In genomic region chr5:77777281-77777892, GRCh38 we compare ENCODE assay signal across 12 cellular contexts. TPM values are rescaled to one million over a fixed set of nuclear protein-coding genes. Genes with fewer than 3 reads are reported as not detected.
DNase-seq lines count a peak whose midpoint lies in the region; ATAC-seq, FAIRE-seq and TF ChIP-seq lines count a peak whose summit lies in the region.
"Had no signal": no experiment of that assay in that cellular context is flagged by ENCODE, and none has a peak within 500 bp of the region (broad histone marks: within the 10 kb centered on the region; RNA-seq: fewer than 3 reads in every experiment).

No MANE protein-coding gene starts in this region.

- no peaks in the 10 kb centered on the region for H3K27me3 ChIP-seq in GM23248 (replicated peaks; ENCODE audit: insufficient read depth)
- H3K27me3 ChIP-seq in keratinocyte (ENCODE audit: control insufficient read depth, extremely low read depth, insufficient read depth, low read length): no peaks in the 10 kb centered on the region
- H3K27me3 ChIP-seq in testis: no peaks in the 10 kb centered on the region
- H3K27me3 ChIP-seq: BE2C had no signal

- H2AFZ ChIP-seq in GM23248 (no peak overlapping the region), keratinocyte (ENCODE audit: control insufficient read depth, low read length) (no peak overlapping the region)

- H3K27ac ChIP-seq in A549 (no peak overlapping the region), GM23248 (no peak overlapping the region), keratinocyte (ENCODE audit: control insufficient read depth, insufficient read depth, low read length) (no peak overlapping the region), testis (no peak overlapping the region)

- no peak overlapping the region for H3K9ac ChIP-seq in GM23248
- no peak overlapping the region for H3K9ac ChIP-seq in keratinocyte (ENCODE audit: control insufficient read depth, extremely low read depth, insufficient read depth, low read length)

- H3K9me2 ChIP-seq in GM23248 (ENCODE audit: insufficient read depth): no peaks in the 10 kb centered on the region

- H3K27ac Mint-ChIP-seq in activated CD4-positive, alpha-beta memory T cell treated with anti-CD3 and anti-CD28 coated beads for 36 hours: no peak overlapping the region

- peaks cover 5% of the 10 kb centered on the region; the same call in 1 of the 2 replicates for H3F3A ChIP-seq in GM23248 (ENCODE audit: insufficient read depth)

- H3K36me3 ChIP-seq in GM23248 (ENCODE audit: low read depth): no peaks in the 10 kb centered on the region; the same call in 1 of the 2 replicates
- peaks cover 0 to 3% of the 10 kb centered on the region in 2 experiments for H3K36me3 ChIP-seq in keratinocyte (ENCODE audit: control insufficient read depth in 2 of 2, extremely low read depth in 1 of 2, insufficient read depth in 2 of 2, low read length in 2 of 2)
- H3K36me3 ChIP-seq in testis (ENCODE audit: low read depth, missing control alignments): no peaks in the 10 kb centered on the region

- peaks cover 32% of the 10 kb centered on the region for H3K4me1 Mint-ChIP-seq in activated CD4-positive, alpha-beta memory T cell treated with anti-CD3 and anti-CD28 coated beads for 36 hours (ENCODE audit: low read depth)

- no peak for FAIRE-seq in A549 (lab: Jason Lieb, UNC)
- FAIRE-seq in keratinocyte (lab: Jason Lieb, UNC): no peak

- H3K9me1 ChIP-seq in keratinocyte (ENCODE audit: control insufficient read depth, extremely low read depth, insufficient read depth, low read length): no peaks in the 10 kb centered on the region

- in situ Hi-C loops in GM23248 (cut with MboI): no loop called here

- TF ChIP-seq EP300 in A549 (IDR thresholded peaks at IDR 0.05): no peak

- H3K4me3 ChIP-seq in A549: no peak overlapping the region
- H3K4me3 ChIP-seq in GM23248: no peak overlapping the region
- H3K4me3 ChIP-seq in keratinocyte (ENCODE audit: control insufficient read depth in 2 of 3, extremely low read depth in 1 of 3, insufficient read depth in 2 of 3, low read depth in 1 of 3, low read length in 3 of 3): no peak overlapping the region
- no peak overlapping the region for H3K4me3 ChIP-seq in testis

- WGBS in A549 (ENCODE audit: missing lambda C conversion rate): 62% methylated on average over 11 of the region's 11 CpGs
- WGBS in GM23248 (ENCODE audit: low coverage in 1 of 2, low lambda C conversion rate in 2 of 2, missing lambda C conversion rate in 2 of 2), 2 experiments: 83 to 84% methylated on average over 10 to 11 of the region's 11 CpGs
- WGBS in testis, 2 donors: 70 to 85% methylated on average over 10 to 11 of the region's 11 CpGs

- H3K4me3 Mint-ChIP-seq in activated CD4-positive, alpha-beta memory T cell treated with anti-CD3 and anti-CD28 coated beads for 36 hours: no peak overlapping the region

- intact Hi-C loops in activated CD4-positive, alpha-beta memory T cell treated with anti-CD3 and anti-CD28 coated beads for 36 hours (cut with micrococcal nuclease): loop anchor here (2.0 to 5.0 kb wide), 6 partner anchors 59 to 1205 kb away; partner anchors contain the start of gene SCAMP1
- intact Hi-C loops in testis (cut with DNase I; ENCODE audit: low total_unique reads): no loop called here

- peak in 1 of 2 experiments; percentile 39 for DNase-seq in A549 (ENCODE audit: low read depth in 1 of 2, low spot score in 1 of 2)
- peak; percentile 6 for DNase-seq in GM23248
- DNase-seq in activated CD4-positive, alpha-beta memory T cell treated with anti-CD3 and anti-CD28 coated beads for 36 hours: peak; percentile 25
- peak; percentile 21 for DNase-seq in keratinocyte (ENCODE audit: low read depth, low spot score)
- no peak for DNase-seq in testis
- DNase-seq in RPMI8226: no peak
- DNase-seq: BE2C; cerebellar nuclear complex; GDM1; stimulated activated CD4-positive, alpha-beta T cell treated with anti-CD3 and anti-CD28 coated beads, Interleukin-4, amount 100 ng/mL, for 24 hours had no signal

- H3K79me2 ChIP-seq in GM23248 (ENCODE audit: insufficient read depth): peaks cover 33% of the 10 kb centered on the region
- H3K79me2 ChIP-seq in keratinocyte (ENCODE audit: control insufficient read depth, insufficient read depth, low read length): peaks cover 37% of the 10 kb centered on the region

- H4K20me1 ChIP-seq in GM23248 (ENCODE audit: insufficient read depth): peaks cover 11% of the 10 kb centered on the region; the same call in 1 of the 2 replicates
- H4K20me1 ChIP-seq in keratinocyte (ENCODE audit: control insufficient read depth, extremely low read depth, insufficient read depth, low read length): peaks cover 4% of the 10 kb centered on the region

- POLR2A ChIA-PET in A549 (lab: Yijun Ruan, JAX): no interaction called here
- POLR2A ChIA-PET in activated CD4-positive, alpha-beta memory T cell treated with anti-CD3 and anti-CD28 coated beads for 36 hours (lab: Charles Lee): no interaction called here

- TF ChIP-seq POLR2A in A549 (IDR thresholded peaks at IDR 0.05; ENCODE audit: low read length) (no peak), testis (IDR thresholded peaks at IDR 0.05) (no peak)

- peaks cover 6% of the 10 kb centered on the region for H3K36me3 Mint-ChIP-seq in activated CD4-positive, alpha-beta memory T cell treated with anti-CD3 and anti-CD28 coated beads for 36 hours

- ATAC-seq in A549 (no peak), GM18517 (IDR thresholded peaks at IDR 0.05; ENCODE audit: unreplicated experiment) (no peak), HG03469 (IDR thresholded peaks at IDR 0.05; ENCODE audit: unreplicated experiment) (no peak)

- TF ChIP-seq CTCF in A549 (IDR thresholded peaks at IDR 0.05) (no peak), keratinocyte (optimal IDR thresholded peaks at IDR 0.05 in 1 of 3, IDR thresholded peaks at IDR 0.05 in 1 of 3, conservative IDR thresholded peaks at IDR 0.05 in 1 of 3; ENCODE audit: extremely low read depth in 1 of 3, insufficient read depth in 2 of 3, low read length in 3 of 3) (no peak), testis (IDR thresholded peaks at IDR 0.05) (no peak)

- CTCF ChIA-PET in A549 (lab: Yijun Ruan, JAX): interaction anchor here (0.6 to 1.2 kb wide), 4 partner anchors 10 to 378 kb away, joined by 3 to 4 read pairs (median 3); no protein-coding TSS in a partner anchor
- CTCF ChIA-PET in activated CD4-positive, alpha-beta memory T cell treated with anti-CD3 and anti-CD28 coated beads for 36 hours (lab: Charles Lee): no interaction called here

- no peak for TF ChIP-seq RAD21 in A549 (conservative IDR thresholded peaks at IDR 0.05 in 1 of 2, IDR thresholded peaks at IDR 0.05 in 1 of 2)

- H3K9me3 Mint-ChIP-seq in activated CD4-positive, alpha-beta memory T cell treated with anti-CD3 and anti-CD28 coated beads for 36 hours: no peaks in the 10 kb centered on the region

- H3K4me2 ChIP-seq in A549 (peak overlapping the region; percentile 93), GM23248 (ENCODE audit: unreplicated experiment) (no peak overlapping the region), keratinocyte (ENCODE audit: control insufficient read depth, extremely low read depth, insufficient read depth, low read depth, low read length) (no peak overlapping the region)

- dilution Hi-C loops in keratinocyte (cut with MboI; ENCODE audit: extremely low pct_ligation_motif_present, low sequenced_read_pairs): no loop called here

- no peaks in the 10 kb centered on the region for H3K27me3 Mint-ChIP-seq in activated CD4-positive, alpha-beta memory T cell treated with anti-CD3 and anti-CD28 coated beads for 36 hours

- H3K9me3 ChIP-seq in A549 (no peaks in the 10 kb centered on the region), GM23248 (ENCODE audit: low read depth) (no peaks in the 10 kb centered on the region), keratinocyte (ENCODE audit: control insufficient read depth, low read depth, low read length) (no peaks in the 10 kb centered on the region), testis (no peaks in the 10 kb centered on the region)
- H3K9me3 ChIP-seq: BE2C had no signal

- H3K4me1 ChIP-seq in A549 (peaks cover 33% of the 10 kb centered on the region), GM23248 (ENCODE audit: insufficient read depth) (peaks cover 28% of the 10 kb centered on the region), keratinocyte (ENCODE audit: control insufficient read depth, extremely low read depth, insufficient read depth, low read length) (peaks cover 17% of the 10 kb centered on the region), testis (peaks cover 18% of the 10 kb centered on the region)
- H3K4me1 ChIP-seq: BE2C had no signal

TF ChIP-seq in A549, 52 proteins besides CTCF, POLR2A, EP300 and RAD21 (continues in another document):
- TF ChIP-seq BCL3 (IDR thresholded peaks at IDR 0.05): no peak
- no peak for TF ChIP-seq FOSL2 (IDR thresholded peaks at IDR 0.05)
- peak; percentile 73 for TF ChIP-seq FOSL2 (CRISPR knock-in tag; IDR thresholded peaks at IDR 0.05)

RNA-seq across cellular contexts. Expression of gene TBCA, which starts 1.2 kb away (rescaled TPM):
- 175 and 373 TPM in 2 replicates for polyA plus RNA-seq in A549 (2011; rRNA removed)
- 96.9 and 183 TPM in 2 replicates for polyA plus RNA-seq in A549 (2012; cell fraction: cytosol; rRNA removed)
- 30.9 and 49.4 TPM in 2 replicates for polyA plus RNA-seq in A549 (2012; cell fraction: nucleus; rRNA removed)
- 463 to 530 TPM (median 484 TPM) in 3 replicates for polyA plus RNA-seq in A549 (2017; fragmentation: RNase III; extraction: RNeasy Plus Mini Kit Qiagen cat#74134 plus additional on column Dnase treatment)
- polyA minus RNA-seq in A549 (2011; rRNA and poly(A)+ RNA removed): 11.0 and 11.6 TPM in 2 replicates
- total RNA-seq in GM23248 (2014; rRNA removed; shearing (Covaris generic)): 60.1 and 81.2 TPM in 2 replicates
- 235 and 257 TPM in 2 replicates for polyA plus RNA-seq in GM23248 (2016; fragmentation: Nextera tagmentation; extraction: Ambion mirVana)
- 100 to 1,000 TPM; 206 to 220 TPM for total RNA-seq in activated CD4-positive, alpha-beta memory T cell treated with anti-CD3 and anti-CD28 coated beads for 36 hours
- 89.1 to 226 TPM (median 225 TPM) in 3 replicates for polyA plus RNA-seq in keratinocyte
- 193 TPM for polyA plus RNA-seq in keratinocyte (2011; ENCODE audit: low read depth)
- polyA plus RNA-seq in keratinocyte (2011; cell fraction: cytosol; rRNA removed): 225 and 271 TPM in 2 replicates
- 58.4 and 96.8 TPM in 2 replicates for polyA plus RNA-seq in keratinocyte (2011; cell fraction: nucleus; rRNA removed)
- polyA plus RNA-seq in keratinocyte (2012; ENCODE audit: low replicate concordance): 278 and 314 TPM in 2 replicates
- polyA minus RNA-seq in keratinocyte: 5.0 to 17.6 TPM in 2 of 3 replicates, not detected in the other
- 38.0 TPM for polyA minus RNA-seq in keratinocyte (2011; cell fraction: cytosol; rRNA and poly(A)+ RNA removed)
- 9.3 and 11.4 TPM in 2 replicates for polyA minus RNA-seq in keratinocyte (2011; cell fraction: nucleus; rRNA and poly(A)+ RNA removed)
- 100 to 1,000 TPM; 116 to 123 TPM for total RNA-seq in testis
- 187 TPM for polyA plus RNA-seq in testis (ENCODE audit: insufficient read depth, low read depth, low replicate concordance)

Comparison
In these comparisons a context has a peak if more than half of its experiments do, and no peak if none do; other contexts are left out.
1. DNase-seq: peak in GM23248 (single experiment), activated CD4-positive, alpha-beta memory T cell treated with anti-CD3 and anti-CD28 coated beads for 36 hours (single experiment) and keratinocyte (single experiment); none in testis (single experiment) and RPMI8226 (single experiment).